In the genomic region with DNA sequence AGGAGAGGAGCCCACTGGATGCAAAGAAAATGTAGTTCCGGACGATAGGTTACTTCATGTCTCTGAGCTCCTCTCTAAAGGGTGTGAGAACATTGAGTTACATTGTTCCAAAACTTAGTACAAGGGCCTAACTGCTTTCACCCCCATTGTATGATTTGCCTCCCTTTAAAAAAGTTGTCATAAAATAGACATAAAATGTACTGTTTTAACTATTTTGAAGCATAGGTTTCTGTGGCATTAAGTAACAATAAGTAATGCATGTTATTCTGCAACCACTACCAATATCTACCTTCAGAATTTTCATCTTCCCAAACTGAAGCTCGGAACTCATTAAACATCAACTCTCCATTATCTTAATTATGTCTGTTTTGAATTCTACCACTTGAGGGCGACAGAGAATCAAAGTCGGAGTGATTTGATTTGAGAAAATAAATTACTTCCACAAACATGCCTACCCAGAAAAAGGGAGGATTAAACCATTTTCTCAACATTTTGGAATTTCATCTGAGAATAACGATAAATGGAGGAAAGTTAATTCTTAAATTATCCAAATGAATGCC, we compare ENCODE assay signal across 8 cellular contexts. TPM values are rescaled to one million over a fixed set of nuclear protein-coding genes. Genes with fewer than 3 reads are reported as not detected.
A peak's percentile ranks its signal among the peaks of the same experiment; 100 is the strongest.
DNase-seq lines count a peak whose midpoint lies in the region; ATAC-seq and TF ChIP-seq lines count a peak whose summit lies in the region.

No MANE protein-coding gene starts in this region.

- intact Hi-C loops in CD14-positive monocyte (cut with micrococcal nuclease), result no loop called here

- no peak for TF ChIP-seq EP300 in suprapubic skin (IDR thresholded peaks at IDR 0.05)

- H3K4me3 Mint-ChIP-seq in CD14-positive monocyte, result no peak overlapping the region
- H3K4me3 Mint-ChIP-seq in activated T-cell treated with anti-CD3 and anti-CD28 coated beads, Interleukin-2, amount 50 U/mL, for 72 hours, result no peak overlapping the region

- H3K27ac ChIP-seq in RWPE2 (ENCODE audit: poor library complexity, severe bottlenecking) (no peak overlapping the region), suprapubic skin (no peak overlapping the region)

- WGBS in suprapubic skin, result 39% methylated on average over 6 of the region's 6 CpGs

- H3K4me3 ChIP-seq in H7 (ENCODE audit: insufficient read depth, low read depth, low read length) (no peak overlapping the region), RWPE2 (ENCODE audit: severe bottlenecking) (no peak overlapping the region), fibroblast of pulmonary artery (replicated peaks; ENCODE audit: low read depth, low read length) (no peak overlapping the region), suprapubic skin (no peak overlapping the region)

- no peaks in the 10 kb centered on the region for H3K4me1 Mint-ChIP-seq in CD14-positive monocyte
- H3K4me1 Mint-ChIP-seq in activated T-cell treated with anti-CD3 and anti-CD28 coated beads, Interleukin-2, amount 50 U/mL, for 72 hours (ENCODE audit: low read depth), result no peaks in the 10 kb centered on the region

- peaks cover 40% of the 10 kb centered on the region for H3K27me3 ChIP-seq in H7 (ENCODE audit: control insufficient read depth, insufficient read depth, low read length)
- peaks cover 12% of the 10 kb centered on the region for H3K27me3 ChIP-seq in RWPE2 (ENCODE audit: insufficient read depth, poor library complexity, severe bottlenecking)
- H3K27me3 ChIP-seq in suprapubic skin, result peaks cover 56% of the 10 kb centered on the region

- H3K36me3 ChIP-seq in H7 (replicated peaks; ENCODE audit: control insufficient read depth, insufficient read depth, low read length) (no peaks in the 10 kb centered on the region), RWPE2 (ENCODE audit: low read depth) (no peaks in the 10 kb centered on the region), suprapubic skin (no peaks in the 10 kb centered on the region)

- no peak for TF ChIP-seq POLR2A in suprapubic skin (IDR thresholded peaks at IDR 0.05)

- ATAC-seq in RWPE2 (ENCODE audit: low read depth) (no peak), GM18861 (IDR thresholded peaks at IDR 0.05; ENCODE audit: unreplicated experiment) (no peak)
- no peak for ATAC-seq in activated T-cell treated with anti-CD3 and anti-CD28 coated beads, Interleukin-2, amount 50 U/mL, for 72 hours (replicated peaks in 1 of 2)

- DNase-seq in CD14-positive monocyte (ENCODE audit: low spot score) (no peak), H7 (peak; percentile 51), RWPE2 (ENCODE audit: low spot score) (no peak), fibroblast of pulmonary artery (ENCODE audit: low read depth) (peak; percentile 68), suprapubic skin (ENCODE audit: low spot score in 2 of 2) (no peak)
- DNase-seq in activated T-cell treated with anti-CD3 and anti-CD28 coated beads, Interleukin-2, amount 50 U/mL, for 72 hours, result no peak
- no peak for DNase-seq in effector CD8-positive, alpha-beta T cell (lab: John Stamatoyannopoulos, UW)

- H3K27me3 Mint-ChIP-seq in CD14-positive monocyte (ENCODE audit: low read depth in 3 of 3), result peaks cover 36 to 66% (median 53%) of the 10 kb centered on the region in 3 donors
- H3K27me3 Mint-ChIP-seq in activated T-cell treated with anti-CD3 and anti-CD28 coated beads, Interleukin-2, amount 50 U/mL, for 72 hours (ENCODE audit: low read depth), result peaks cover 69% of the 10 kb centered on the region

- H3K27ac Mint-ChIP-seq in CD14-positive monocyte, result no peak overlapping the region
- H3K27ac Mint-ChIP-seq in activated T-cell treated with anti-CD3 and anti-CD28 coated beads, Interleukin-2, amount 50 U/mL, for 72 hours, result no peak overlapping the region

- peak; percentile 61 for TF ChIP-seq CTCF in CD14-positive monocyte (IDR thresholded peaks at IDR 0.05)
- TF ChIP-seq CTCF in RWPE2 (IDR thresholded peaks at IDR 0.05; ENCODE audit: poor library complexity, severe bottlenecking), result peak; percentile 87
- peak; percentile 64 for TF ChIP-seq CTCF in fibroblast of pulmonary artery (IDR thresholded peaks at IDR 0.05; ENCODE audit: low read length, missing control alignments)
- peak; percentile 51 to 57 for TF ChIP-seq CTCF in suprapubic skin (IDR thresholded peaks at IDR 0.05)

- peaks cover 0 to 7% (median 0%) of the 10 kb centered on the region in 7 donors for H3K9me3 Mint-ChIP-seq in CD14-positive monocyte
- no peaks in the 10 kb centered on the region for H3K9me3 Mint-ChIP-seq in activated T-cell treated with anti-CD3 and anti-CD28 coated beads, Interleukin-2, amount 50 U/mL, for 72 hours

- no peaks in the 10 kb centered on the region for H3K4me1 ChIP-seq in RWPE2 (ENCODE audit: insufficient read depth, poor library complexity, severe bottlenecking)
- H3K4me1 ChIP-seq in suprapubic skin, result peaks cover 12% of the 10 kb centered on the region

- no peaks in the 10 kb centered on the region for H3K9me3 ChIP-seq in RWPE2 (ENCODE audit: severe bottlenecking)
- no peaks in the 10 kb centered on the region for H3K9me3 ChIP-seq in suprapubic skin

- H3K36me3 Mint-ChIP-seq in CD14-positive monocyte, result no peaks in the 10 kb centered on the region
- H3K36me3 Mint-ChIP-seq in activated T-cell treated with anti-CD3 and anti-CD28 coated beads, Interleukin-2, amount 50 U/mL, for 72 hours (ENCODE audit: insufficient read depth in 2 of 2), result no peaks in the 10 kb centered on the region

RNA-seq across cellular contexts. Expression of a gene that starts 2.7 kb away (rescaled TPM):
- polyA plus RNA-seq in CD14-positive monocyte, result not detected
- total RNA-seq in H7 (2014; rRNA removed; shearing (Covaris generic)), result not detected in 2 replicates
- under 1 TPM in 1 of 4 donors, not detected in 3; 0.48 TPM for total RNA-seq in suprapubic skin
- not detected for total RNA-seq in activated T-cell treated with anti-CD3 and anti-CD28 coated beads, Interleukin-2, amount 50 U/mL, for 72 hours

RNA-seq across cellular contexts. Expression of a gene that starts 18.1 kb away (rescaled TPM):
- polyA plus RNA-seq in CD14-positive monocyte, result not detected
- not detected in 2 replicates for total RNA-seq in H7 (2014; rRNA removed; shearing (Covaris generic))
- not detected for total RNA-seq in suprapubic skin
- not detected for total RNA-seq in activated T-cell treated with anti-CD3 and anti-CD28 coated beads, Interleukin-2, amount 50 U/mL, for 72 hours

RNA-seq across cellular contexts. Expression of a gene that starts 30.1 kb away (rescaled TPM):
- under 1 TPM in 1 of 2 donors, not detected in 1; 0.06 TPM for polyA plus RNA-seq in CD14-positive monocyte
- total RNA-seq in H7 (2014; rRNA removed; shearing (Covaris generic)), result 2.7 and 5.6 TPM in 2 replicates
- total RNA-seq in suprapubic skin, result 100 to 1,000 TPM; 120 to 519 (median 223) TPM
- total RNA-seq in activated T-cell treated with anti-CD3 and anti-CD28 coated beads, Interleukin-2, amount 50 U/mL, for 72 hours, result 1 to 10 TPM in 1 of 2 donors, under 1 TPM in 1; 0.34 to 2.0 TPM

Comparison
In these comparisons a context has a peak if more than half of its experiments do, and no peak if none do; other contexts are left out.
1. DNase-seq: peak in H7 (single experiment) and fibroblast of pulmonary artery (single experiment); none in CD14-positive monocyte (single experiment), RWPE2 (single experiment), suprapubic skin (0 of 2), activated T-cell treated with anti-CD3 and anti-CD28 coated beads, Interleukin-2, amount 50 U/mL, for 72 hours (0 of 2) and effector CD8-positive, alpha-beta T cell (single experiment).
2. RNA of a gene that starts 30.1 kb away (total RNA-seq): 120 to 519 TPM in suprapubic skin; 2.7 to 5.6 TPM in H7 and 0.34 to 2.0 TPM in activated T-cell treated with anti-CD3 and anti-CD28 coated beads, Interleukin-2, amount 50 U/mL, for 72 hours; every median in the first group is over 10 times any median in the second.
3. Peak in every context shown above with its lines, with median percentiles within 50 percentile points of each other: CTCF ChIP-seq.